ENCODE assay signal across 1 cellular context in genomic region chr20:23367770-23368169, GRCh38.
TF ChIP-seq lines count a peak whose summit lies in the region.

No MANE protein-coding gene starts in this region.

TF ChIP-seq in endothelial cell of umbilical vein, 7 proteins besides CTCF, POLR2A, EP300 and RAD21:
- TF ChIP-seq FOS (IDR thresholded peaks at IDR 0.05; ENCODE audit: borderline replicate concordance, insufficient read depth, low read length) = peak; percentile 46
- no peak for TF ChIP-seq EZH2 (IDR thresholded peaks at IDR 0.05; ENCODE audit: borderline replicate concordance, low read depth, low read length, severe bottlenecking)
